10 cellular contexts compared by ENCODE assay signal in the genomic region with DNA sequence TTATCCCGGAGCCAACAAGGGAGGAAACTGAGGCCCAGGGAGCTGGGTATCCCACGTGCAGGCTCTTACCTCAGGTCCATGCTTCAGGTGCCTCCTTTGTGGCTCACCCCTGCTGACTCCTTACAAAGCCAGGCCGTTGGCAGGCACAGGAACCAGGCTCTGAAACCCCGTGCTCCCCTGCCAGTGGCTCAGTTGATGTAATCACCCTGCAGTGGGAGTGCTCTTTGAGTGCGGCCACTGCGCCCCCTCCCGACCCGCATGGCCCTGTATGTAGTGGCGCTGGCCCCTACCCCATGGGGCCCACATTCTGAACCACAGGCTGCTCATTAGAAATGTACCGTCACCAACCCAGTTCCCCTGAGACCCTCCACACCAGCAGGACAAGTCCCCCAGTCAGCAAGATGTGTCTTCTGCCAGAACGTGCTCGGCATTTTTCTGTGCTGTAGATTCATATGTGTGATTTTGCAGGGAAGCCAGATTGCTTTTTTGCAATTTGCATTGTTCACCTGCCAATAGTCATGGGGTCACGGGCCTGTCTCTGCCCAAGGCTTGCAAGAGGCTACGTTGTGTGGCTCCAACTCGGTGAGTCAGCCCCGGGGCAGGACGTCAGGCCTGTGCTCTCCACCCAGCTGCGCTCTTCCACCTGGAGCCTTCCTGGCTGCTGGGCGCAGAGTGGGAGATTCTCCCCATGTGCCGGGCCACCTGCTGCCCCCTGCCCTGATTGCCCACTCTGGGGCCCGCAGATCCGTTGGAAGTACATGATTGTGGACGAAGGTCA.
"Had no signal": no experiment of that assay in that cellular context is flagged by ENCODE, and none has a peak within 500 bp of the region (broad histone marks: within the 10 kb centered on the region; RNA-seq: fewer than 3 reads in every experiment).

No MANE protein-coding gene starts in this region.

- H3K4me3 ChIP-seq: ascending aorta, gastroesophageal sphincter, hepatocyte, prostate gland, suprapubic skin had no signal

- H3K4me3 Mint-ChIP-seq: activated naive CD8-positive, alpha-beta T cell treated with anti-CD3 and anti-CD28 coated beads, Interleukin-2, amount 10 ng/mL, durations not matched to agents 7 days and 5 days; activated T-cell treated with anti-CD3 and anti-CD28 coated beads, Interleukin-2, amount 50 U/mL, for 72 hours had no signal

- DNase-seq: activated gamma-delta T cell treated with Interleukin-2 at 50 U/mL for 16 hours; activated naive CD8-positive, alpha-beta T cell treated with anti-CD3 and anti-CD28 coated beads, Interleukin-2, amount 10 ng/mL, durations not matched to agents 7 days and 5 days; activated T-cell treated with anti-CD3 and anti-CD28 coated beads, Interleukin-2, amount 50 U/mL, for 72 hours; stimulated activated CD4-positive, alpha-beta T cell treated with anti-CD3 and anti-CD28 coated beads, Interleukin-12 subunit alpha, Interleukin-12 subunit beta, amount 100 ng/mL, for 4 hours; stimulated activated naive CD8-positive, alpha-beta T cell treated with anti-CD3 and anti-CD28 coated beads, Interleukin-15, Interleukin-2, amounts not matched to agents 100 U/mL and 50 U/mL, for 24 hours had no signal

- H3K4me1 ChIP-seq: ascending aorta, gastroesophageal sphincter, suprapubic skin had no signal

- H3K27ac Mint-ChIP-seq: activated naive CD8-positive, alpha-beta T cell treated with anti-CD3 and anti-CD28 coated beads, Interleukin-2, amount 10 ng/mL, durations not matched to agents 7 days and 5 days; activated T-cell treated with anti-CD3 and anti-CD28 coated beads, Interleukin-2, amount 50 U/mL, for 72 hours had no signal

- H3K27me3 Mint-ChIP-seq: activated naive CD8-positive, alpha-beta T cell treated with anti-CD3 and anti-CD28 coated beads, Interleukin-2, amount 10 ng/mL, durations not matched to agents 7 days and 5 days had no signal

- H3K27me3 ChIP-seq: ascending aorta, gastroesophageal sphincter, hepatocyte, suprapubic skin had no signal

- H3K9me3 Mint-ChIP-seq: activated naive CD8-positive, alpha-beta T cell treated with anti-CD3 and anti-CD28 coated beads, Interleukin-2, amount 10 ng/mL, durations not matched to agents 7 days and 5 days; activated T-cell treated with anti-CD3 and anti-CD28 coated beads, Interleukin-2, amount 50 U/mL, for 72 hours had no signal

- H3K9me3 ChIP-seq: ascending aorta, gastroesophageal sphincter, prostate gland, suprapubic skin had no signal
